8 cellular contexts compared by ENCODE assay signal in the genomic region with DNA sequence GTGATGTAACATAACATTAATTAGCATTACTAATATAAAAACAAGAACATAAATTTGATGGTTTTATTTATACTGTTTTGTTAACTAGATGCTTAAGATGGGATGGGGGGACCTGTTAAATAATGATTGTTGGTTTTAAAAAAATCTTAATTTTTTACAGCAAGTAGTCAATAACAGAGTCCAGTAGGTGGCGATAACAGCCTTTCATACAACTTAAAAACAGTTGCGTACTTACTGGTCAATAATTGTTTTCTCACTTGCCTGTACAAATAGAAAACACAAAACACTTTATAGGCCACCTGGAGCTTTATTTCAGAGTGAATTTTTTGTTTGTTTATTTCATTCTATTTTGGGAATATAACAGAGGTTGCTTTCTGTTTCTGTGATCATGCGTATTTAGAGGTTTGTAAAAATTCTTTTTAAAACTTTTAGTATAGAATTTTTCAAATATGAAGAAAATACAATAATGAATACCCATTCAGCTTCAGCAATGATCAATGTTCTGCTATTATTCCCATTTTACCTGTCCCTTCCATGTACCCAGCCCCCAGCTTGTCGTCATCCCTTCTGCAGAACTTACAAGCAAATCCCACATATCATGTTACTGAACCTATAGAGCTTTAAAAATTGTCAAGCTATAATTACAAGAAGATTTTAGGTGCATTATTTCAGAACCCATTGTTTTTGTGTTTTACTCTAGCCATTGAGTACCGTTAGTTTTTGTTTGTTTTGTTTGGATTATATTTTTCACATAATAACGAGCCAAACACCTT.
A peak's percentile ranks its signal among the peaks of the same experiment; 100 is the strongest.
DNase-seq lines count a peak whose midpoint lies in the region; ATAC-seq and TF ChIP-seq lines count a peak whose summit lies in the region.

No MANE protein-coding gene starts in this region.

- H3K9me3 ChIP-seq in thoracic aorta = no peaks in the 10 kb centered on the region

- H3K4me3 ChIP-seq in BJ (ENCODE audit: low read depth, low read length) (no peak overlapping the region), thoracic aorta (peak overlapping the region; percentile 41)

- no peak overlapping the region for H3K27ac ChIP-seq in thoracic aorta

- ATAC-seq in thoracic aorta (ENCODE audit: insufficient number of reproducible peaks, low FRiP score, low read depth) = no peak

- CTCF ChIA-PET in BJ (lab: Yijun Ruan, JAX) = interaction anchor here (0.6 to 1.9 kb wide), 13 partner anchors 15 to 581 kb away, joined by 3 to 9 read pairs (median 4); a partner anchor contains a TSS

- DNase-seq in BJ (ENCODE audit: low read depth) (no peak), H4 (ENCODE audit: low spot score) (peak; percentile 41), NCI-H2107 treated with DMSO at 0.1 percent for 48 hours (lab: John Stamatoyannopoulos, UW; ENCODE audit: unreplicated experiment) (peak; percentile 89), amniotic epithelial cell (ENCODE audit: low read depth) (peak; percentile 54), iPS-NIHi11 (ENCODE audit: low spot score) (peak; percentile 42), thoracic aorta (ENCODE audit: low spot score) (no peak)
- no peak for DNase-seq in activated CD4-positive, alpha-beta T cell treated with anti-CD3 and anti-CD28 coated beads, Interleukin-2, amount 50 U/mL, for 48 hours
- DNase-seq in stimulated activated CD4-positive, alpha-beta T cell treated with anti-CD3 and anti-CD28 coated beads, Interleukin-4, amount 100 ng/mL, for 4 hours = no peak

- no peaks in the 10 kb centered on the region for H3K4me1 ChIP-seq in thoracic aorta (ENCODE audit: control insufficient read depth in 1 of 2, low read depth in 2 of 2)

- H3K27me3 ChIP-seq in BJ (ENCODE audit: control insufficient read depth, insufficient read depth, low read length) (no peaks in the 10 kb centered on the region), thoracic aorta (replicated peaks; ENCODE audit: insufficient read depth) (no peaks in the 10 kb centered on the region)

- no peaks in the 10 kb centered on the region for H3K36me3 ChIP-seq in BJ (ENCODE audit: control insufficient read depth, insufficient read depth, low read length)
- peaks cover 4% of the 10 kb centered on the region for H3K36me3 ChIP-seq in thoracic aorta

- TF ChIP-seq CTCF in BJ (IDR thresholded peaks at IDR 0.05; ENCODE audit: insufficient read depth, low read depth, low read length) = peak; percentile 54
- TF ChIP-seq CTCF in thoracic aorta (IDR thresholded peaks at IDR 0.05) = peak; percentile 58

- POLR2A ChIA-PET in BJ (lab: Charles Lee) = interaction anchor here (0.5 kb wide), 1 partner anchor 587 kb away, joined by 6 read pairs; no protein-coding TSS in a partner anchor

Comparison
In these comparisons a context has a peak if more than half of its experiments do, and no peak if none do; other contexts are left out.
1. DNase-seq: peak in H4 (single experiment), NCI-H2107 treated with DMSO at 0.1 percent for 48 hours (single experiment), amniotic epithelial cell (single experiment) and iPS-NIHi11 (single experiment); none in BJ (single experiment), thoracic aorta (single experiment), activated CD4-positive, alpha-beta T cell treated with anti-CD3 and anti-CD28 coated beads, Interleukin-2, amount 50 U/mL, for 48 hours (0 of 2) and stimulated activated CD4-positive, alpha-beta T cell treated with anti-CD3 and anti-CD28 coated beads, Interleukin-4, amount 100 ng/mL, for 4 hours (0 of 2).